In the genomic region with DNA sequence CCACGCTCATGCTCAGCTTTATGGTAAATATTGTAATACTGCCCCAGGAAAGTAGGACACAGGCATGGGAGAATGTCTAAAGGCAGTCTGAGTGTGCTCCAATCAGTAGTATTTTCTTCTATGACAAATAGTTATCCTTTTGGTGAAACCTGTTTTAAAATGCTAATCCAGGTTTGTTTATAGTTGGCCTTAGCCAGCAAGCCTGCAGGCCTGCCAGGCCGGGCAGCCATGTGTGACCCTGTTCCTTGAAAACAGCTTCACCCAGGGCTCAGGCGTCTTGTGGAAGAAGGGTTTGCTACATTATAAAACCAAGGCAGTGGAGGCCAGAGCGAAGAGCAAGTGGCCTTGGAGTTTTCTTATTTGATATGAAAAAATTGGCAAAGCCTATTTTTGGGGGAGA, we compare ENCODE assay signal across 1 cellular context.
TF ChIP-seq lines count a peak whose summit lies in the region.

No MANE protein-coding gene starts in this region.

TF ChIP-seq in H1, 55 proteins besides CTCF, POLR2A, EP300 and RAD21:
- TF ChIP-seq KDM4A (IDR thresholded peaks at IDR 0.05; ENCODE audit: low read depth, low read length, severe bottlenecking): no peak
- no peak for TF ChIP-seq BCL11A (IDR thresholded peaks at IDR 0.05; ENCODE audit: low read depth in 2 of 2, low read length in 2 of 2)
- no peak for TF ChIP-seq RFX5 (IDR thresholded peaks at IDR 0.05; ENCODE audit: borderline replicate concordance, low read depth, low read length)
- no peak for TF ChIP-seq SP4 (IDR thresholded peaks at IDR 0.05; ENCODE audit: low read length)
- no peak for TF ChIP-seq SIN3A (conservative IDR thresholded peaks at IDR 0.05 in 1 of 2, IDR thresholded peaks at IDR 0.05 in 1 of 2; ENCODE audit: low read depth in 1 of 2, low read length in 2 of 2)
- TF ChIP-seq RXRA (IDR thresholded peaks at IDR 0.05; ENCODE audit: insufficient read depth, low read depth, low read length): no peak
- TF ChIP-seq SIX5 (IDR thresholded peaks at IDR 0.05; ENCODE audit: low read depth, low read length): no peak
- no peak for TF ChIP-seq GABPA (IDR thresholded peaks at IDR 0.05; ENCODE audit: borderline replicate concordance, insufficient read depth, low read length)
- no peak for TF ChIP-seq JUN (IDR thresholded peaks at IDR 0.05; ENCODE audit: low read depth, low read length)
- no peak for TF ChIP-seq TAF7 (optimal IDR thresholded peaks at IDR 0.05; ENCODE audit: borderline replicate concordance, low read depth, low read length)
- TF ChIP-seq FOSL1 (IDR thresholded peaks at IDR 0.05; ENCODE audit: insufficient read depth, low read depth, low read length): no peak
- no peak for TF ChIP-seq HDAC6 (IDR thresholded peaks at IDR 0.05; ENCODE audit: low read depth, low read length)
- no peak for TF ChIP-seq MAFK (IDR thresholded peaks at IDR 0.05; ENCODE audit: low read depth, low read length)
